31 cellular contexts compared by ENCODE assay signal in genomic region chr11:22454461-22454860, GRCh38.
DNase-seq lines count a peak whose midpoint lies in the region; ATAC-seq and TF ChIP-seq lines count a peak whose summit lies in the region.
"Had no signal": no experiment of that assay in that cellular context is flagged by ENCODE, and none has a peak within 500 bp of the region (broad histone marks: within the 10 kb centered on the region; RNA-seq: fewer than 3 reads in every experiment).

No MANE protein-coding gene starts in this region.

- H3K36me3 ChIP-seq in GM23248 (ENCODE audit: low read depth) (no peaks in the 10 kb centered on the region), neuron (ENCODE audit: insufficient read depth, low read length) (no peaks in the 10 kb centered on the region)
- H3K36me3 ChIP-seq: esophagus muscularis mucosa, gastroesophageal sphincter, lower lobe of right lung, suprapubic skin, upper lobe of right lung had no signal

- no peaks in the 10 kb centered on the region for H3K9me3 Mint-ChIP-seq in activated naive CD8-positive, alpha-beta T cell treated with anti-CD3 and anti-CD28 coated beads, Interleukin-2, amount 50 U/mL, for 24 hours
- H3K9me3 Mint-ChIP-seq: activated naive CD8-positive, alpha-beta T cell treated with anti-CD3 and anti-CD28 coated beads, Interleukin-2, amount 10 ng/mL, durations not matched to agents 7 days and 5 days; activated T-cell treated with anti-CD3 and anti-CD28 coated beads, Interleukin-2, amount 50 U/mL, for 24 hours had no signal

- H4K20me1 ChIP-seq in GM23248 (ENCODE audit: insufficient read depth): no peaks in the 10 kb centered on the region

- peak overlapping the region; percentile 21 for H3K4me2 ChIP-seq in GM23248 (ENCODE audit: unreplicated experiment)

- no peak overlapping the region for H3K9ac ChIP-seq in GM23248

- TF ChIP-seq POLR2A in GM18505 (IDR thresholded peaks at IDR 0.05; ENCODE audit: borderline replicate concordance, extremely low read depth, insufficient read depth, insufficient read length): no peak

- H3K4me1 ChIP-seq in GM23248 (ENCODE audit: insufficient read depth) (peaks cover 28% of the 10 kb centered on the region), neuron (ENCODE audit: insufficient read depth, low read length) (peaks cover 12% of the 10 kb centered on the region)
- H3K4me1 ChIP-seq: esophagus muscularis mucosa, gastroesophageal sphincter, lower lobe of right lung, upper lobe of right lung had no signal

- H3K9me3 ChIP-seq in GM23248 (ENCODE audit: low read depth) (no peaks in the 10 kb centered on the region), neuron (ENCODE audit: low read length) (no peaks in the 10 kb centered on the region)
- H3K9me3 ChIP-seq: body of pancreas, esophagus muscularis mucosa, gastroesophageal sphincter, lower lobe of right lung, suprapubic skin, upper lobe of right lung had no signal

- peak overlapping the region; percentile 65; the same call in 1 of the 2 replicates for H2AFZ ChIP-seq in GM23248
- peak overlapping the region; percentile 34 for H2AFZ ChIP-seq in neuron (ENCODE audit: low read depth, low read length)

- H3K9me2 ChIP-seq in GM23248 (ENCODE audit: insufficient read depth): no peaks in the 10 kb centered on the region

- no peaks in the 10 kb centered on the region for H3K36me3 Mint-ChIP-seq in activated naive CD8-positive, alpha-beta T cell treated with anti-CD3 and anti-CD28 coated beads, Interleukin-2, amount 50 U/mL, for 24 hours (ENCODE audit: low read depth)
- H3K36me3 Mint-ChIP-seq: activated naive CD8-positive, alpha-beta T cell treated with anti-CD3 and anti-CD28 coated beads, Interleukin-2, amount 10 ng/mL, durations not matched to agents 7 days and 5 days; natural killer cell treated with Interleukin-12 subunit alpha and Interleukin-12 subunit beta and Interleukin-15 and Interleukin-18, amount 100 ng/mL, for 72 hours had no signal

- no peaks in the 10 kb centered on the region for H3K27me3 Mint-ChIP-seq in activated naive CD8-positive, alpha-beta T cell treated with anti-CD3 and anti-CD28 coated beads, Interleukin-2, amount 50 U/mL, for 24 hours
- H3K27me3 Mint-ChIP-seq: natural killer cell treated with Interleukin-12 subunit alpha and Interleukin-12 subunit beta and Interleukin-15 and Interleukin-18, amount 100 ng/mL, for 72 hours had no signal

- H3K27ac ChIP-seq in GM23248: no peak overlapping the region
- H3K27ac ChIP-seq: body of pancreas, C4-2B, esophagus muscularis mucosa, gastroesophageal sphincter, lower lobe of right lung, SK-N-MC, suprapubic skin, upper lobe of right lung had no signal

- no peak for DNase-seq in GM23248
- peak; percentile 72 for DNase-seq in NCI-H2227 treated with DMSO at 0.1 percent for 48 hours (lab: John Stamatoyannopoulos, UW)
- peak; percentile 17 for DNase-seq in astrocyte of the hippocampus (ENCODE audit: low read depth, low spot score)
- no peak for DNase-seq in stimulated activated naive CD8-positive, alpha-beta T cell treated with anti-CD3 and anti-CD28 coated beads, Interleukin-15, Interleukin-2, amounts not matched to agents 100 U/mL and 50 U/mL, for 24 hours
- no peak for DNase-seq in activated naive CD8-positive, alpha-beta T cell treated with anti-CD3 and anti-CD28 coated beads, Interleukin-2, amount 50 U/mL, for 24 hours
- DNase-seq: activated CD4-positive, alpha-beta T cell treated with anti-CD3 and anti-CD28 coated beads, Interleukin-2, amount 50 U/mL, for 1 hour; activated CD4-positive, CD25-positive, alpha-beta regulatory T cell; activated effector memory CD4-positive, alpha-beta T cell treated with anti-CD3 and anti-CD28 coated beads, Interleukin-2, amount 50 U/mL, for 16 hours; activated naive CD8-positive, alpha-beta T cell treated with anti-CD3 and anti-CD28 coated beads, Interleukin-2, amount 10 ng/mL, durations not matched to agents 7 days and 5 days; activated T-cell treated with anti-CD3 and anti-CD28 coated beads, Interleukin-2, amount 50 U/mL, for 24 hours; body of pancreas; cerebellar nuclear complex; dermis blood vessel endothelial cell; GF-D8; GOT3; lower lobe of right lung; NCI-H1417 treated with DMSO at 0.1 percent for 48 hours; NCI-H2107; small intestine; stimulated activated naive CD4-positive, alpha-beta T cell; T-helper 1 cell; upper lobe of right lung had no signal

- peaks cover 9% of the 10 kb centered on the region for H3F3A ChIP-seq in GM23248 (ENCODE audit: insufficient read depth)

- H3K79me2 ChIP-seq in GM23248 (ENCODE audit: insufficient read depth): no peaks in the 10 kb centered on the region

- ATAC-seq in HG03045 (IDR thresholded peaks at IDR 0.05; ENCODE audit: unreplicated experiment): no peak
- ATAC-seq in stimulated activated naive CD8-positive, alpha-beta T cell treated with anti-CD3 and anti-CD28 coated beads, Interleukin-15, Interleukin-2, amounts not matched to agents 100 U/mL and 50 U/mL, for 24 hours: no peak
- no peak for ATAC-seq in activated naive CD8-positive, alpha-beta T cell treated with anti-CD3 and anti-CD28 coated beads, Interleukin-2, amount 50 U/mL, for 24 hours
- ATAC-seq in GM18505 (IDR thresholded peaks at IDR 0.05; ENCODE audit: unreplicated experiment): no peak
- ATAC-seq: body of pancreas; gastroesophageal sphincter; lower lobe of right lung; natural killer cell treated with Interleukin-12 subunit alpha and Interleukin-12 subunit beta and Interleukin-15 and Interleukin-18, amount 100 ng/mL, for 72 hours; upper lobe of right lung had no signal

- no peaks in the 10 kb centered on the region for H3K27me3 ChIP-seq in GM23248 (replicated peaks; ENCODE audit: insufficient read depth)
- H3K27me3 ChIP-seq in neuron (ENCODE audit: insufficient read depth, low read length): no peaks in the 10 kb centered on the region
- H3K27me3 ChIP-seq: body of pancreas, esophagus muscularis mucosa, gastroesophageal sphincter, suprapubic skin, upper lobe of right lung had no signal

- in situ Hi-C loops in GM23248 (cut with MboI): no loop called here

- H3K4me1 Mint-ChIP-seq in activated naive CD8-positive, alpha-beta T cell treated with anti-CD3 and anti-CD28 coated beads, Interleukin-2, amount 50 U/mL, for 24 hours: no peaks in the 10 kb centered on the region
- H3K4me1 Mint-ChIP-seq: activated naive CD8-positive, alpha-beta T cell treated with anti-CD3 and anti-CD28 coated beads, Interleukin-2, amount 10 ng/mL, durations not matched to agents 7 days and 5 days had no signal

- H3K4me3 ChIP-seq in GM23248 (peak overlapping the region; percentile 19; the same call in 1 of the 2 replicates), neuron (ENCODE audit: low read length) (no peak overlapping the region)
- H3K4me3 ChIP-seq: body of pancreas, esophagus muscularis mucosa, gastroesophageal sphincter, lower lobe of right lung, SK-N-MC, suprapubic skin, upper lobe of right lung had no signal

- H3K27ac Mint-ChIP-seq in activated naive CD8-positive, alpha-beta T cell treated with anti-CD3 and anti-CD28 coated beads, Interleukin-2, amount 50 U/mL, for 24 hours: no peak overlapping the region
- H3K27ac Mint-ChIP-seq: activated naive CD8-positive, alpha-beta T cell treated with anti-CD3 and anti-CD28 coated beads, Interleukin-2, amount 10 ng/mL, durations not matched to agents 7 days and 5 days; activated T-cell treated with anti-CD3 and anti-CD28 coated beads, Interleukin-2, amount 50 U/mL, for 24 hours; natural killer cell treated with Interleukin-12 subunit alpha and Interleukin-12 subunit beta and Interleukin-15 and Interleukin-18, amount 100 ng/mL, for 72 hours had no signal

- WGBS in GM23248 (ENCODE audit: low coverage in 1 of 2, low lambda C conversion rate in 2 of 2, missing lambda C conversion rate in 2 of 2), 2 experiments: 39 to 45% methylated on average over 4 of the region's 4 CpGs

- no peak overlapping the region for H3K4me3 Mint-ChIP-seq in activated naive CD8-positive, alpha-beta T cell treated with anti-CD3 and anti-CD28 coated beads, Interleukin-2, amount 50 U/mL, for 24 hours
- H3K4me3 Mint-ChIP-seq: activated naive CD8-positive, alpha-beta T cell treated with anti-CD3 and anti-CD28 coated beads, Interleukin-2, amount 10 ng/mL, durations not matched to agents 7 days and 5 days; activated T-cell treated with anti-CD3 and anti-CD28 coated beads, Interleukin-2, amount 50 U/mL, for 24 hours; natural killer cell treated with Interleukin-12 subunit alpha and Interleukin-12 subunit beta and Interleukin-15 and Interleukin-18, amount 100 ng/mL, for 72 hours had no signal

Comparison
In these comparisons a context has a peak if more than half of its experiments do, and no peak if none do; other contexts are left out.
1. DNase-seq: peak in NCI-H2227 treated with DMSO at 0.1 percent for 48 hours (single experiment) and astrocyte of the hippocampus (single experiment); none in GM23248 (single experiment), stimulated activated naive CD8-positive, alpha-beta T cell treated with anti-CD3 and anti-CD28 coated beads, Interleukin-15, Interleukin-2, amounts not matched to agents 100 U/mL and 50 U/mL, for 24 hours (single experiment) and activated naive CD8-positive, alpha-beta T cell treated with anti-CD3 and anti-CD28 coated beads, Interleukin-2, amount 50 U/mL, for 24 hours (single experiment).